8 cellular contexts compared by ENCODE assay signal in the genomic region with DNA sequence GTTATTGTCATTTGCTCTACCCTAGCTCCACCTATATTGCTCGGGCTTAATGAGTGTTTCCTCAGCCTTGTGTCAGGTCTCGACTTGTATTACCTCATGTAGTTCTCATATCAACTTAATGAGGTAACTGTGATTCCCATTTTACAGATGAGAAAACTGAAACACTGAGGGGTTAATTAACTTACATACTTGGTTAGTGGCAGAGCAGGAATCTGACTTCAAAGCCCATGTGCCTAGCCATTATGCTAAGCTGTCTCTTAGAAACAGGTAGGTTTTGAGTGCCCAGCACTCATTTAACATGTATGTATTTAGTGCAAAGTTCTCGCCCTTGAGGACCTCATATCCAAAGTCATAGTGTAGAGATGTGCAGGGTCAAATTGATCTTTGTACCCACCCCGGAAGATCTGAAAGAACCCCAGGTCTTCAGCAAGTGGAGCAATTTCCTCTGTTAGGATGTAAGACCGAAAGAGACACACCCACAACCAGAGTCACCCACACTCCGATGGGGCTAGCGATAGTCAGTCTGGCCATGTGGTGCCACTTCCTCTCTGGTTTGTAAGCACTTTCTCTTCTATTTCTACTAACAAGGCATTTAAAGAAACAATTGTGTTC.
DNase-seq lines count a peak whose midpoint lies in the region; ATAC-seq, FAIRE-seq and TF ChIP-seq lines count a peak whose summit lies in the region.

No MANE protein-coding gene starts in this region.

- peak; percentile 25 for DNase-seq in GM12892 (ENCODE audit: insufficient read length)
- DNase-seq in NK-92 (lab: John Stamatoyannopoulos, UW; ENCODE audit: unreplicated experiment): peak; percentile 11
- DNase-seq in activated T-cell treated with anti-CD3 and anti-CD28 coated beads for 48 hours (ENCODE audit: low read depth): peak; percentile 66
- DNase-seq in natural killer cell: peak; percentile 61
- DNase-seq in HTR-8/SVneo (ENCODE audit: insufficient read length, low spot score): no peak
- no peak for DNase-seq in NCI-H345 (lab: John Stamatoyannopoulos, UW)
- no peak for DNase-seq in middle frontal gyrus (ENCODE audit: extremely low spot score, low spot score)

- TF ChIP-seq POLR2A in GM12892 (IDR thresholded peaks at IDR 0.05; ENCODE audit: low read depth, low read length): no peak

- peak; percentile 89 for FAIRE-seq in GM12892 (lab: Jason Lieb, UNC)
- FAIRE-seq in HTR-8/SVneo (lab: Jason Lieb, UNC): no peak

- intact Hi-C loops in natural killer cell (cut with micrococcal nuclease): loop anchor here (1.0 to 10.0 kb wide), 5 partner anchors 23 to 629 kb away; a partner anchor contains a TSS

- TF ChIP-seq CTCF in natural killer cell (IDR thresholded peaks at IDR 0.05): no peak

- H3K27me3 Mint-ChIP-seq in natural killer cell (ENCODE audit: low read depth in 2 of 2): peaks cover 9 to 20% of the 10 kb centered on the region in 2 donors

- peaks cover 9% of the 10 kb centered on the region for H3K36me3 Mint-ChIP-seq in natural killer cell

- peaks cover 75% of the 10 kb centered on the region in 2 donors for H3K4me1 Mint-ChIP-seq in natural killer cell

- ATAC-seq in HG02623 (IDR thresholded peaks at IDR 0.05; ENCODE audit: unreplicated experiment) (peak; percentile 82), natural killer cell (peak; percentile 75 to 92 (median 89))

- no peaks in the 10 kb centered on the region for H3K9me3 Mint-ChIP-seq in natural killer cell

- H3K4me3 Mint-ChIP-seq in natural killer cell: peak overlapping the region; percentile 76

- peak overlapping the region; percentile 80 to 86 for H3K27ac Mint-ChIP-seq in natural killer cell

Comparison
In these comparisons a context has a peak if more than half of its experiments do, and no peak if none do; other contexts are left out.
1. DNase-seq: peak in GM12892 (single experiment), NK-92 (single experiment), activated T-cell treated with anti-CD3 and anti-CD28 coated beads for 48 hours (single experiment) and natural killer cell (single experiment); none in HTR-8/SVneo (single experiment), NCI-H345 (single experiment) and middle frontal gyrus (single experiment).